8 cellular contexts compared by ENCODE assay signal in the genomic region with DNA sequence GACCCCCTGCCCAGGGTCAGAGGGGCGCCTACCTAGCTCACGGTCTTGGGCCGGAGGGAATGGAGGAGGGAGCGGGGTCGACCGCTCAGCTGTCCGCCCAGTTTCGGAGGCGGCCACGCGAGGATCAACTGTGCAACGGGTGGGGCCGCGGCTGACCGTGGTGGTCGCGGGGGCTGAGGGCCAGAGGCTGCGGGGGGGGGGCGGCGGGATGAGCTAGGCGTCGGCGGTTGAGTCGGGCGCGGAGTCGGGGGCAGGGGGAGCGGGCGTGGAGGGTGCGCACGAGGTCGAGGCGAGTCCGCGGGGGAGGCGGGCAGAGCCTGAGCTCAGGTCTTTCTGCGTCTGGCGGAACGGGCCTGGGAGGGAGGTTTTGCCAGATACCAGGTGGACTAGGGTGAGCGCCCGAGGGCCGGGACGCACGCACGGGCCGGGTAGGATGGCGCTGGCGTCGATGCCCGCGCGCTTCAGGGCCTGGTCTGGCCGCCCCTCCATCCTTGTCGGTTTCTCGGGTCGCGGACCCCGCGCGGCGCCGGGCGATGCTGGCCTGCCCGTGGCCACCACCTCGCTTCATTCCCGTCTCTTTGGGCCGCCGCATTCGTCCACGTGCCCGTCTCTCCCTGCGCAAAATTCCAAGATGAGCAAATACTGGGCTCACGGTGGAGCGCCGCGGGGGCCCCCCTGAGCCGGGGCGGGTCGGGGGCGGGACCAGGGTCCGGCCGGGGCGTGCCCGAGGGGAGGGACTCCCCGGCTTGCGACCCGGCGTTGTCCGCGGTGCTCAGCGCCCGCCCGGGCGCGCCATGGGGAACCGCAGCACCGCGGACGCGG. TPM values are rescaled to one million over a fixed set of nuclear protein-coding genes. Genes with fewer than 3 reads are reported as not detected.
DNase-seq lines count a peak whose midpoint lies in the region; ATAC-seq and TF ChIP-seq lines count a peak whose summit lies in the region.

TSS of gene DRD4 (plus strand) at position 759 of the 822 bp plus-strand sequence. CDS start at position 795, 36 bp downstream.

- H3K36me3 Mint-ChIP-seq in activated CD8-positive, alpha-beta T cell treated with anti-CD3 and anti-CD28 coated beads for 36 hours (ENCODE audit: low read depth) = peaks cover 2% of the 10 kb centered on the region
- H3K36me3 Mint-ChIP-seq in activated CD8-positive, alpha-beta T cell treated with anti-CD3 and anti-CD28 coated beads, Interleukin-2, amount 10 ng/mL, durations not matched to agents 7 days and 5 days (ENCODE audit: low read depth) = peaks cover 4% of the 10 kb centered on the region
- H3K36me3 Mint-ChIP-seq in activated T-helper 2 cell treated with anti-CD3 and anti-CD28 coated beads, Interferon-gamma antibody, Interleukin-2, Interleukin-4, amounts not matched to agents 10 μg/mL and 5 μg/mL and 100 μg/mL, durations not matched to agents 14 hours and 24 hours and 36 hours (ENCODE audit: low read depth) = peaks cover under 1% of the 10 kb centered on the region

- peaks cover 17% of the 10 kb centered on the region for H3K4me1 Mint-ChIP-seq in activated CD8-positive, alpha-beta T cell treated with anti-CD3 and anti-CD28 coated beads for 36 hours (ENCODE audit: low read depth)
- H3K4me1 Mint-ChIP-seq in activated CD8-positive, alpha-beta T cell treated with anti-CD3 and anti-CD28 coated beads, Interleukin-2, amount 10 ng/mL, durations not matched to agents 7 days and 5 days (ENCODE audit: low read depth) = peaks cover 16% of the 10 kb centered on the region
- H3K4me1 Mint-ChIP-seq in activated T-helper 2 cell treated with anti-CD3 and anti-CD28 coated beads, Interferon-gamma antibody, Interleukin-2, Interleukin-4, amounts not matched to agents 10 μg/mL and 5 μg/mL and 100 μg/mL, durations not matched to agents 14 hours and 24 hours and 36 hours (ENCODE audit: low read depth) = peaks cover 3% of the 10 kb centered on the region

- H3K4me1 ChIP-seq in left lung (peaks cover 3 to 32% of the 10 kb centered on the region in 2 donors), thoracic aorta (ENCODE audit: control insufficient read depth in 1 of 2, low read depth in 2 of 2) (peaks cover 4 to 15% of the 10 kb centered on the region in 2 donors)

- H3K27me3 ChIP-seq in left lung (peaks cover 39 to 57% of the 10 kb centered on the region in 2 donors), thoracic aorta (replicated peaks; ENCODE audit: insufficient read depth) (no peaks in the 10 kb centered on the region)

- H3K27ac ChIP-seq in coronary artery (no peak within 1 kb of the TSS), left lung (no peak within 1 kb of the TSS), thoracic aorta (no peak within 1 kb of the TSS)

- H3K27me3 Mint-ChIP-seq in activated CD8-positive, alpha-beta T cell treated with anti-CD3 and anti-CD28 coated beads for 36 hours = peaks cover 31% of the 10 kb centered on the region
- peaks cover 32% of the 10 kb centered on the region for H3K27me3 Mint-ChIP-seq in activated CD8-positive, alpha-beta T cell treated with anti-CD3 and anti-CD28 coated beads, Interleukin-2, amount 10 ng/mL, durations not matched to agents 7 days and 5 days (ENCODE audit: low read depth)
- H3K27me3 Mint-ChIP-seq in activated T-helper 2 cell treated with anti-CD3 and anti-CD28 coated beads, Interferon-gamma antibody, Interleukin-2, Interleukin-4, amounts not matched to agents 10 μg/mL and 5 μg/mL and 100 μg/mL, durations not matched to agents 14 hours and 24 hours and 36 hours (ENCODE audit: low read depth) = peaks cover 31% of the 10 kb centered on the region

- H3K9me3 ChIP-seq in left lung = no peaks in the 10 kb centered on the region
- H3K9me3 ChIP-seq in thoracic aorta = no peaks in the 10 kb centered on the region

- CTCF ChIA-PET in activated CD8-positive, alpha-beta T cell treated with anti-CD3 and anti-CD28 coated beads for 36 hours (lab: Charles Lee) = no interaction called here
- CTCF ChIA-PET in activated CD8-positive, alpha-beta T cell treated with anti-CD3 and anti-CD28 coated beads, Interleukin-2, amount 10 ng/mL, durations not matched to agents 7 days and 5 days (lab: Charles Lee) = interaction anchor here (1.1 kb wide), 1 partner anchor 89 kb away, joined by 3 read pairs; no protein-coding TSS in a partner anchor

- peak; percentile 11 for ATAC-seq in activated CD8-positive, alpha-beta T cell treated with anti-CD3 and anti-CD28 coated beads for 36 hours
- ATAC-seq in activated CD8-positive, alpha-beta T cell treated with anti-CD3 and anti-CD28 coated beads, Interleukin-2, amount 10 ng/mL, durations not matched to agents 7 days and 5 days = no peak
- ATAC-seq in left lung (peak; percentile 66), thoracic aorta (ENCODE audit: insufficient number of reproducible peaks, low FRiP score, low read depth) (no peak), HG02759 (IDR thresholded peaks at IDR 0.05; ENCODE audit: unreplicated experiment) (no peak)

- POLR2A ChIA-PET in activated CD8-positive, alpha-beta T cell treated with anti-CD3 and anti-CD28 coated beads for 36 hours (lab: Charles Lee) = interaction anchor here (0.6 to 0.7 kb wide), 2 partner anchors 69 to 139 kb away, joined by 3 read pairs; no protein-coding TSS in a partner anchor
- POLR2A ChIA-PET in activated CD8-positive, alpha-beta T cell treated with anti-CD3 and anti-CD28 coated beads, Interleukin-2, amount 10 ng/mL, durations not matched to agents 7 days and 5 days (lab: Charles Lee) = no interaction called here

- no peak for TF ChIP-seq CTCF in activated CD8-positive, alpha-beta T cell treated with anti-CD3 and anti-CD28 coated beads for 36 hours (IDR thresholded peaks at IDR 0.05)
- TF ChIP-seq CTCF in coronary artery (IDR thresholded peaks at IDR 0.05) = no peak
- TF ChIP-seq CTCF in left lung (IDR thresholded peaks at IDR 0.05) = no peak
- TF ChIP-seq CTCF in thoracic aorta (IDR thresholded peaks at IDR 0.05) = no peak

- no peak for DNase-seq in activated CD8-positive, alpha-beta T cell treated with anti-CD3 and anti-CD28 coated beads for 36 hours
- no peak for DNase-seq in activated CD8-positive, alpha-beta T cell treated with anti-CD3 and anti-CD28 coated beads, Interleukin-2, amount 10 ng/mL, durations not matched to agents 7 days and 5 days
- no peak for DNase-seq in coronary artery (ENCODE audit: low spot score)
- DNase-seq in left lung = peak in 1 of 2 donors; percentile 72
- DNase-seq in thoracic aorta (ENCODE audit: low spot score) = no peak
- no peak for DNase-seq in activated T-helper 2 cell treated with anti-CD3 and anti-CD28 coated beads, Interferon-gamma antibody, Interleukin-2, Interleukin-4, amounts not matched to agents 10 μg/mL and 5 μg/mL and 100 μg/mL, durations not matched to agents 14 hours and 24 hours and 36 hours (ENCODE audit: low spot score)
- no peak for DNase-seq in inferior parietal cortex (ENCODE audit: extremely low spot score)

- H3K27ac Mint-ChIP-seq in activated CD8-positive, alpha-beta T cell treated with anti-CD3 and anti-CD28 coated beads for 36 hours = no peak within 1 kb of the TSS
- no peak within 1 kb of the TSS for H3K27ac Mint-ChIP-seq in activated CD8-positive, alpha-beta T cell treated with anti-CD3 and anti-CD28 coated beads, Interleukin-2, amount 10 ng/mL, durations not matched to agents 7 days and 5 days
- no peak within 1 kb of the TSS for H3K27ac Mint-ChIP-seq in activated T-helper 2 cell treated with anti-CD3 and anti-CD28 coated beads, Interferon-gamma antibody, Interleukin-2, Interleukin-4, amounts not matched to agents 10 μg/mL and 5 μg/mL and 100 μg/mL, durations not matched to agents 14 hours and 24 hours and 36 hours

- no peaks in the 10 kb centered on the region for H3K9me3 Mint-ChIP-seq in activated CD8-positive, alpha-beta T cell treated with anti-CD3 and anti-CD28 coated beads for 36 hours
- no peaks in the 10 kb centered on the region for H3K9me3 Mint-ChIP-seq in activated CD8-positive, alpha-beta T cell treated with anti-CD3 and anti-CD28 coated beads, Interleukin-2, amount 10 ng/mL, durations not matched to agents 7 days and 5 days (ENCODE audit: insufficient read depth)
- H3K9me3 Mint-ChIP-seq in activated T-helper 2 cell treated with anti-CD3 and anti-CD28 coated beads, Interferon-gamma antibody, Interleukin-2, Interleukin-4, amounts not matched to agents 10 μg/mL and 5 μg/mL and 100 μg/mL, durations not matched to agents 14 hours and 24 hours and 36 hours = no peaks in the 10 kb centered on the region

- intact Hi-C loops in activated CD8-positive, alpha-beta T cell treated with anti-CD3 and anti-CD28 coated beads for 36 hours (cut with micrococcal nuclease) = no loop called here
- intact Hi-C loops in left lung (cut with DNase I) = no loop called here
- intact Hi-C loops in activated T-helper 2 cell treated with anti-CD3 and anti-CD28 coated beads, Interferon-gamma antibody, Interleukin-2, Interleukin-4, amounts not matched to agents 10 μg/mL and 5 μg/mL and 100 μg/mL, durations not matched to agents 14 hours and 24 hours and 36 hours (cut with micrococcal nuclease) = no loop called here

- H3K4me3 Mint-ChIP-seq in activated CD8-positive, alpha-beta T cell treated with anti-CD3 and anti-CD28 coated beads for 36 hours = peak within 1 kb of the TSS; percentile 7
- no peak within 1 kb of the TSS for H3K4me3 Mint-ChIP-seq in activated CD8-positive, alpha-beta T cell treated with anti-CD3 and anti-CD28 coated beads, Interleukin-2, amount 10 ng/mL, durations not matched to agents 7 days and 5 days
- no peak within 1 kb of the TSS for H3K4me3 Mint-ChIP-seq in activated T-helper 2 cell treated with anti-CD3 and anti-CD28 coated beads, Interferon-gamma antibody, Interleukin-2, Interleukin-4, amounts not matched to agents 10 μg/mL and 5 μg/mL and 100 μg/mL, durations not matched to agents 14 hours and 24 hours and 36 hours (ENCODE audit: low read depth)

- H3K4me3 ChIP-seq in coronary artery (peak within 1 kb of the TSS; percentile 69), left lung (peak within 1 kb of the TSS in 1 of 2 donors; percentile 20), thoracic aorta (peak within 1 kb of the TSS; percentile 54)

- H3K36me3 ChIP-seq in left lung (peaks cover 0 to 1% of the 10 kb centered on the region in 2 donors), thoracic aorta (peaks cover 3% of the 10 kb centered on the region)

RNA-seq across cellular contexts. Expression of gene DRD4, which starts in this region (rescaled TPM):
- total RNA-seq in activated CD8-positive, alpha-beta T cell treated with anti-CD3 and anti-CD28 coated beads for 36 hours = under 1 TPM; 0.88 to 0.89 TPM
- total RNA-seq in activated CD8-positive, alpha-beta T cell treated with anti-CD3 and anti-CD28 coated beads, Interleukin-2, amount 10 ng/mL, durations not matched to agents 7 days and 5 days = under 1 TPM; 0.42 to 0.76 TPM
- total RNA-seq in left lung (under 1 TPM; 0.29 to 0.52 TPM), thoracic aorta (under 1 TPM in 1 of 2 donors, not detected in 1; 0.27 TPM)
- total RNA-seq in activated T-helper 2 cell treated with anti-CD3 and anti-CD28 coated beads, Interferon-gamma antibody, Interleukin-2, Interleukin-4, amounts not matched to agents 10 μg/mL and 5 μg/mL and 100 μg/mL, durations not matched to agents 14 hours and 24 hours and 36 hours = 0.18 and 0.30 TPM in 2 replicates

Comparison
In these comparisons a context has a peak if more than half of its experiments do, and no peak if none do; other contexts are left out.
1. Peak in ATAC-seq in activated CD8-positive, alpha-beta T cell treated with anti-CD3 and anti-CD28 coated beads for 36 hours; RNA of the gene not detected or under 1 TPM.
2. Peak in ATAC-seq in left lung; RNA of the gene not detected or under 1 TPM.